ENCODE assay signal across 19 cellular contexts in the genomic region with DNA sequence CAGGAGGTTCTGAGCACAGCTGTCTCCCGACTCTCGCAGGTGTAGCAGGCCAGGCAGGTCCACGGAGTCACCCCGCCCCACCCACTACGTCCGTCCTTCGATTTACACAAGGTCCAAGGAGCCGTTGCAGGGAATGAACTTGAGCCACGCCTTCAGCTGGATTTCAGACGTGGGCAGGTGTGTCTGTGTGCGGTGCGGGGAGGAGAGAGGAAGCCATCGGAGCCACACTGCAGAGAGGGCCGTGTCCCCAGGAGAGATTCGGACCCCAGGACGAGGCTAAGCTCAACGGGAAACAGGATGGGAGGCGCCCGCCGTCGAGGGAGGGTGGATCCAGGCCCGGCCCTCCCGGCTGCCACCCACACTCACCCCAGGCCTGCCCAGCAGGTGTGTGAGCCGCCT. TPM values are rescaled to one million over a fixed set of nuclear protein-coding genes. Genes with fewer than 3 reads are reported as not detected.
DNase-seq lines count a peak whose midpoint lies in the region; ATAC-seq, FAIRE-seq and TF ChIP-seq lines count a peak whose summit lies in the region.
"Had no signal": no experiment of that assay in that cellular context is flagged by ENCODE, and none has a peak within 500 bp of the region (broad histone marks: within the 10 kb centered on the region; RNA-seq: fewer than 3 reads in every experiment).

No MANE protein-coding gene starts in this region.

- H3K9me3 ChIP-seq in colonic mucosa (no peaks in the 10 kb centered on the region), left ventricle myocardium inferior (replicated peaks) (no peaks in the 10 kb centered on the region), subcutaneous abdominal adipose tissue (ENCODE audit: control insufficient read depth in 5 of 5, low read length in 5 of 5) (no peaks in the 10 kb centered on the region)
- H3K9me3 ChIP-seq: SJCRH30 had no signal

- H3K27ac ChIP-seq in colonic mucosa (peak overlapping the region; percentile 74), left ventricle myocardium inferior (replicated peaks) (peak overlapping the region; percentile 87), subcutaneous abdominal adipose tissue (ENCODE audit: low read depth, low read length) (peak overlapping the region; percentile 46)
- H3K27ac ChIP-seq: SJCRH30 had no signal

- H3K27me3 Mint-ChIP-seq in natural killer cell treated with Interleukin-12 subunit alpha and Interleukin-12 subunit beta and Interleukin-15 and Interleukin-18, amount 100 ng/mL, for 72 hours, result no peaks in the 10 kb centered on the region
- H3K27me3 Mint-ChIP-seq: activated naive CD8-positive, alpha-beta T cell treated with anti-CD3 and anti-CD28 coated beads, Interleukin-2, amount 50 U/mL, for 24 hours; effector memory CD8-positive, alpha-beta T cell had no signal

- H3K27me3 ChIP-seq in colonic mucosa (no peaks in the 10 kb centered on the region), left ventricle myocardium inferior (ENCODE audit: low read depth) (peaks cover 24% of the 10 kb centered on the region), subcutaneous abdominal adipose tissue (ENCODE audit: control insufficient read depth in 5 of 5, insufficient read depth in 4 of 5, low read length in 5 of 5) (no peaks in the 10 kb centered on the region)
- H3K27me3 ChIP-seq: SJCRH30 had no signal

- H3K9ac ChIP-seq in colonic mucosa (ENCODE audit: low read depth in 2 of 2, low read length in 2 of 2) (peak overlapping the region; percentile 58 to 64), subcutaneous abdominal adipose tissue (ENCODE audit: low read length in 5 of 5) (peak overlapping the region in 2 of 5 donors; percentile 49 to 55)

- H3K27ac Mint-ChIP-seq in natural killer cell treated with Interleukin-12 subunit alpha and Interleukin-12 subunit beta and Interleukin-15 and Interleukin-18, amount 100 ng/mL, for 72 hours, result no peak overlapping the region
- H3K27ac Mint-ChIP-seq: activated naive CD8-positive, alpha-beta T cell treated with anti-CD3 and anti-CD28 coated beads, Interleukin-2, amount 50 U/mL, for 24 hours; activated T-helper 17 cell treated with anti-CD3 and anti-CD28 coated beads, Interleukin-2, amount 50 U/mL, for 72 hours; effector memory CD8-positive, alpha-beta T cell; IgD-negative memory B cell; natural killer cell had no signal

- H3K4me1 ChIP-seq in colonic mucosa (no peaks in the 10 kb centered on the region), left ventricle myocardium inferior (peaks cover 38% of the 10 kb centered on the region), subcutaneous abdominal adipose tissue (ENCODE audit: control insufficient read depth in 5 of 5, insufficient read depth in 5 of 5, low read length in 5 of 5) (peaks cover 4 to 43% (median 37%) of the 10 kb centered on the region in 5 donors)
- H3K4me1 ChIP-seq: SJCRH30 had no signal

- FAIRE-seq in GM19239 (lab: Jason Lieb, UNC), result no peak

- no peak for ATAC-seq in natural killer cell treated with Interleukin-12 subunit alpha and Interleukin-12 subunit beta and Interleukin-15 and Interleukin-18, amount 100 ng/mL, for 72 hours
- ATAC-seq in HG03520 (IDR thresholded peaks at IDR 0.05; ENCODE audit: unreplicated experiment), result no peak
- no peak for ATAC-seq in GM18498 (IDR thresholded peaks at IDR 0.05; ENCODE audit: unreplicated experiment)
- ATAC-seq: activated naive CD8-positive, alpha-beta T cell treated with anti-CD3 and anti-CD28 coated beads, Interleukin-2, amount 50 U/mL, for 24 hours; activated T-helper 17 cell treated with anti-CD3 and anti-CD28 coated beads, Interleukin-2, amount 50 U/mL, for 72 hours; effector memory CD8-positive, alpha-beta T cell had no signal

- intact Hi-C loops in colonic mucosa (cut with DNase I), result no loop called here
- intact Hi-C loops in left ventricle myocardium inferior (cut with micrococcal nuclease), result no loop called here

- H3K36me3 Mint-ChIP-seq in natural killer cell treated with Interleukin-12 subunit alpha and Interleukin-12 subunit beta and Interleukin-15 and Interleukin-18, amount 100 ng/mL, for 72 hours, result no peaks in the 10 kb centered on the region
- H3K36me3 Mint-ChIP-seq: natural killer cell had no signal

- peaks cover 0 to 7% of the 10 kb centered on the region in 2 donors for H3K4me1 Mint-ChIP-seq in natural killer cell treated with Interleukin-12 subunit alpha and Interleukin-12 subunit beta and Interleukin-15 and Interleukin-18, amount 100 ng/mL, for 72 hours (ENCODE audit: low read depth in 2 of 2)
- H3K4me1 Mint-ChIP-seq: activated naive CD8-positive, alpha-beta T cell treated with anti-CD3 and anti-CD28 coated beads, Interleukin-2, amount 50 U/mL, for 24 hours; activated T-helper 17 cell treated with anti-CD3 and anti-CD28 coated beads, Interleukin-2, amount 50 U/mL, for 72 hours; IgD-negative memory B cell; natural killer cell had no signal

- no peak overlapping the region for H3K4me3 Mint-ChIP-seq in natural killer cell treated with Interleukin-12 subunit alpha and Interleukin-12 subunit beta and Interleukin-15 and Interleukin-18, amount 100 ng/mL, for 72 hours
- H3K4me3 Mint-ChIP-seq: activated naive CD8-positive, alpha-beta T cell treated with anti-CD3 and anti-CD28 coated beads, Interleukin-2, amount 50 U/mL, for 24 hours; activated T-helper 17 cell treated with anti-CD3 and anti-CD28 coated beads, Interleukin-2, amount 50 U/mL, for 72 hours; effector memory CD8-positive, alpha-beta T cell; IgD-negative memory B cell; natural killer cell had no signal

- TF ChIP-seq CTCF in colonic mucosa (IDR thresholded peaks at IDR 0.05) (no peak), left ventricle myocardium inferior (IDR thresholded peaks at IDR 0.05; ENCODE audit: borderline replicate concordance) (no peak)

- H3K4me3 ChIP-seq in colonic mucosa, result no peak overlapping the region
- peak overlapping the region; percentile 36 for H3K4me3 ChIP-seq in left ventricle myocardium inferior
- peak overlapping the region in 2 of 5 donors; percentile 27 to 44 for H3K4me3 ChIP-seq in subcutaneous abdominal adipose tissue (ENCODE audit: low read depth in 1 of 5, low read length in 5 of 5)
- H3K4me3 ChIP-seq: SJCRH30 had no signal

- no peaks in the 10 kb centered on the region for H3K9me3 Mint-ChIP-seq in natural killer cell treated with Interleukin-12 subunit alpha and Interleukin-12 subunit beta and Interleukin-15 and Interleukin-18, amount 100 ng/mL, for 72 hours
- H3K9me3 Mint-ChIP-seq: activated naive CD8-positive, alpha-beta T cell treated with anti-CD3 and anti-CD28 coated beads, Interleukin-2, amount 50 U/mL, for 24 hours; activated T-helper 17 cell treated with anti-CD3 and anti-CD28 coated beads, Interleukin-2, amount 50 U/mL, for 72 hours; effector memory CD8-positive, alpha-beta T cell; IgD-negative memory B cell; natural killer cell had no signal

- no peaks in the 10 kb centered on the region for H3K36me3 ChIP-seq in colonic mucosa
- no peaks in the 10 kb centered on the region for H3K36me3 ChIP-seq in left ventricle myocardium inferior
- H3K36me3 ChIP-seq in subcutaneous abdominal adipose tissue (ENCODE audit: control insufficient read depth in 5 of 5, insufficient read depth in 5 of 5, low read length in 5 of 5), result peaks cover 0 to 14% (median 0%) of the 10 kb centered on the region in 5 donors
- H3K36me3 ChIP-seq: SJCRH30 had no signal

- DNase-seq in colonic mucosa (peak; percentile 89), left ventricle myocardium inferior (no peak), GM19239 (ENCODE audit: insufficient read length, low spot score) (no peak)
- peak; percentile 49 for DNase-seq in natural killer cell treated with Interleukin-12 subunit alpha and Interleukin-12 subunit beta and Interleukin-15 and Interleukin-18, amount 100 ng/mL, for 72 hours (ENCODE audit: low spot score)
- no peak for DNase-seq in activated CD8-positive, alpha-beta memory T cell treated with anti-CD3 and anti-CD28 coated beads for 24 hours
- DNase-seq: activated CD4-positive, CD25-positive, alpha-beta regulatory T cell; activated naive CD8-positive, alpha-beta T cell treated with anti-CD3 and anti-CD28 coated beads, Interleukin-2, amount 50 U/mL, for 24 hours; caudate nucleus; effector memory CD8-positive, alpha-beta T cell; natural killer cell; NCI-H2081; NCI-H510A treated with DMSO at 0.1 percent for 48 hours; T-helper 2 cell had no signal

RNA-seq across cellular contexts. Expression of gene RPH3AL, which starts 50.3 kb away (rescaled TPM):
- total RNA-seq in colonic mucosa, result 10 to 100 TPM; 14.9 to 34.2 TPM
- 4.0 TPM for total RNA-seq in left ventricle myocardium inferior
- 1 to 10 TPM; 2.6 to 6.8 TPM for total RNA-seq in natural killer cell treated with Interleukin-12 subunit alpha and Interleukin-12 subunit beta and Interleukin-15 and Interleukin-18, amount 100 ng/mL, for 72 hours

Comparison
In these comparisons a context has a peak if more than half of its experiments do, and no peak if none do; other contexts are left out.
1. DNase-seq: peak in colonic mucosa (single experiment) and natural killer cell treated with Interleukin-12 subunit alpha and Interleukin-12 subunit beta and Interleukin-15 and Interleukin-18, amount 100 ng/mL, for 72 hours (single experiment); none in left ventricle myocardium inferior (single experiment), activated CD8-positive, alpha-beta memory T cell treated with anti-CD3 and anti-CD28 coated beads for 24 hours (single experiment) and GM19239 (single experiment).
2. Peak in every context shown above with its lines, with median percentiles within 50 percentile points of each other: H3K27ac ChIP-seq.